Comparison of ENCODE assay signal across 18 cellular contexts in genomic region chr10:15213461-15213861, GRCh38.
"Had no signal": no experiment of that assay in that cellular context is flagged by ENCODE, and none has a peak within 500 bp of the region (broad histone marks: within the 10 kb centered on the region; RNA-seq: fewer than 3 reads in every experiment).

No MANE protein-coding gene starts in this region.

- H3K4me3 Mint-ChIP-seq: memory B cell; natural killer cell; neural progenitor cell; stimulated activated effector memory CD8-positive, alpha-beta T cell treated with anti-CD3 and anti-CD28 coated beads, Interleukin-12 subunit alpha, Interleukin-12 subunit beta, amount 100 ng/mL, for 72 hours had no signal

- DNase-seq: dorsolateral prefrontal cortex; effector CD4-positive, alpha-beta T cell; foreskin fibroblast; gastrocnemius medialis; heart left ventricle; kidney; natural killer cell; right cardiac atrium; sigmoid colon; stimulated activated CD4-positive, alpha-beta T cell treated with anti-CD3 and anti-CD28 coated beads, Interleukin-2, amount 100 ng/mL, for 24 hours; stimulated activated CD4-positive, alpha-beta T cell treated with anti-CD3 and anti-CD28 coated beads, Interleukin-4, amount 100 ng/mL, for 24 hours; stimulated activated naive CD4-positive, alpha-beta T cell treated with Interleukin-2 at 50 U/mL for 16 hours; stomach; thyroid gland; trophoblast cell had no signal

- H3K36me3 Mint-ChIP-seq: memory B cell; natural killer cell; stimulated activated effector memory CD8-positive, alpha-beta T cell treated with anti-CD3 and anti-CD28 coated beads, Interleukin-12 subunit alpha, Interleukin-12 subunit beta, amount 100 ng/mL, for 72 hours had no signal

- H3K27ac Mint-ChIP-seq: memory B cell; natural killer cell; neural progenitor cell; stimulated activated effector memory CD8-positive, alpha-beta T cell treated with anti-CD3 and anti-CD28 coated beads, Interleukin-12 subunit alpha, Interleukin-12 subunit beta, amount 100 ng/mL, for 72 hours had no signal

- H3K9me3 Mint-ChIP-seq: memory B cell; natural killer cell; neural progenitor cell; stimulated activated effector memory CD8-positive, alpha-beta T cell treated with anti-CD3 and anti-CD28 coated beads, Interleukin-12 subunit alpha, Interleukin-12 subunit beta, amount 100 ng/mL, for 72 hours had no signal

- H3K27me3 Mint-ChIP-seq: memory B cell had no signal
